In genomic region chr9:127706836-127707241, GRCh38 we compare ENCODE assay signal across 1 cellular context.
TF ChIP-seq lines count a peak whose summit lies in the region.

CFAP157 (plus strand) TSS chr9:127706988; CDS start chr9:127707032, 44 bp downstream.

TF ChIP-seq in H1, 55 proteins besides CTCF, POLR2A, EP300 and RAD21 (continued from another document):
- TF ChIP-seq SIN3A (conservative IDR thresholded peaks at IDR 0.05 in 1 of 2, IDR thresholded peaks at IDR 0.05 in 1 of 2; ENCODE audit: low read depth in 1 of 2, low read length in 2 of 2) = no peak
